In genomic region chr7:461453-462172, GRCh38 we compare ENCODE assay signal across 1 cellular context.
TF ChIP-seq lines count a peak whose summit lies in the region.

No MANE protein-coding gene starts in this region.

TF ChIP-seq in HepG2, 621 proteins besides CTCF, POLR2A, EP300 and RAD21 (continued from another document):
- TF ChIP-seq ZMAT5 (CRISPR knock-in tag; IDR thresholded peaks at IDR 0.05; ENCODE audit: borderline replicate concordance, low read depth) = no peak
